ENCODE assay signal across 21 cellular contexts in the genomic region with DNA sequence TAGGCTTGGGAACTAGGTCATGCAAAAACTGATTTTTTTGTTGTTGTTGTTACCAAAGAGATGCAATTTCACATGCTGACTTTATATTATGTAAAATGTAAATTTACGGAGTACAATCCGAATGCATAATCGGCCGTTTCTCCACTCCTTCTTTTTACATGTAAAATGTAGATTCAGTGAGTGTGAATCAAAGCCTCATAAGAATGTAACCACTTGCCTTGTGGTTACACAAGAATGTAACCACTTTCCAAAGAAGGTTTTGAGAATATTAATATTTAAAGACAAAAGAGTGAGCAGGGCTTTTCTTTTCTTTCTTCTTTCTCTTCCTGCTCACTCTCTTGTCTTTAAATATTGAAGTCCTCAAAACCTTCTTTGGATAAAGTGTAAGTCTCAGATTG. TPM values are rescaled to one million over a fixed set of nuclear protein-coding genes. Genes with fewer than 3 reads are reported as not detected.
DNase-seq lines count a peak whose midpoint lies in the region; ATAC-seq, FAIRE-seq and TF ChIP-seq lines count a peak whose summit lies in the region.
"Had no signal": no experiment of that assay in that cellular context is flagged by ENCODE, and none has a peak within 500 bp of the region (broad histone marks: within the 10 kb centered on the region; RNA-seq: fewer than 3 reads in every experiment).

No MANE protein-coding gene starts in this region.

- H3K4me2 ChIP-seq in skeletal muscle satellite cell (ENCODE audit: low read length): peak overlapping the region; percentile 48

- no peaks in the 10 kb centered on the region for H3K9me3 ChIP-seq in skeletal muscle satellite cell (replicated peaks; ENCODE audit: low read length)
- H3K9me3 ChIP-seq in small intestine (ENCODE audit: control insufficient read depth, low read depth): no peaks in the 10 kb centered on the region
- H3K9me3 ChIP-seq: thoracic aorta had no signal

- no peak overlapping the region for H3K27ac ChIP-seq in small intestine (ENCODE audit: low read depth in 1 of 2, low read length in 1 of 2)
- H3K27ac ChIP-seq: 22Rv1, thoracic aorta had no signal

- H3K9ac ChIP-seq in skeletal muscle satellite cell (ENCODE audit: low read depth, low read length): peak overlapping the region; percentile 27

- FAIRE-seq in small intestine (lab: Jason Lieb, UNC): no peak
- FAIRE-seq: HTR-8/SVneo had no signal

- no peak overlapping the region for H3K4me3 ChIP-seq in cardiac fibroblast (replicated peaks in 1 of 2; ENCODE audit: low read depth in 2 of 2, low read length in 2 of 2)
- H3K4me3 ChIP-seq in skeletal muscle satellite cell (ENCODE audit: low read length): no peak overlapping the region
- H3K4me3 ChIP-seq in small intestine (ENCODE audit: low read depth in 1 of 2, low read length in 2 of 2): no peak overlapping the region
- H3K4me3 ChIP-seq: thoracic aorta had no signal

- TF ChIP-seq CTCF in cardiac fibroblast (IDR thresholded peaks at IDR 0.05; ENCODE audit: low read depth, low read length): no peak

- peaks cover under 1% of the 10 kb centered on the region for H3K4me1 ChIP-seq in skeletal muscle satellite cell (ENCODE audit: control insufficient read depth, insufficient read depth, low read length)
- H3K4me1 ChIP-seq in small intestine (ENCODE audit: control insufficient read depth in 2 of 2, insufficient read depth in 1 of 2, low read depth in 1 of 2, low read length in 1 of 2): no peaks in the 10 kb centered on the region

- WGBS in small intestine, 3 donors: 70 to 84% (median 78%) methylated on average over 4 of the region's 4 CpGs

- H3K36me3 ChIP-seq in skeletal muscle satellite cell (ENCODE audit: insufficient read depth, low read length): no peaks in the 10 kb centered on the region
- H3K36me3 ChIP-seq in small intestine (ENCODE audit: control insufficient read depth in 2 of 2, insufficient read depth in 2 of 2, low read length in 2 of 2): no peaks in the 10 kb centered on the region
- H3K36me3 ChIP-seq: thoracic aorta had no signal

- H3K27me3 ChIP-seq in skeletal muscle satellite cell (ENCODE audit: control insufficient read depth, insufficient read depth, low read length) (no peaks in the 10 kb centered on the region), small intestine (ENCODE audit: control insufficient read depth in 2 of 2, insufficient read depth in 2 of 2, low read length in 2 of 2) (no peaks in the 10 kb centered on the region)

- in situ Hi-C loops in KBM-7 (cut with MboI; ENCODE audit: low pct_unique_long_range_greater_than_20kb, low sequenced_read_pairs): no loop called here

- ATAC-seq in HG03520 (IDR thresholded peaks at IDR 0.05; ENCODE audit: unreplicated experiment): no peak
- ATAC-seq: activated CD8-positive, alpha-beta memory T cell treated with anti-CD3 and anti-CD28 coated beads, Interleukin-2, amount 10 ng/mL, durations not matched to agents 7 days and 5 days had no signal

- DNase-seq in NOMO-1 treated with DMSO at 0.1 percent for 48 hours (lab: John Stamatoyannopoulos, UW; ENCODE audit: unreplicated experiment): peak; percentile 45
- DNase-seq in NOMO-1 treated with dmso at 0.1 percent for 144 hours (lab: John Stamatoyannopoulos, UW; ENCODE audit: unreplicated experiment): no peak
- DNase-seq in KBM-7: peak; percentile 48
- peak; percentile 10 to 43 for DNase-seq in cardiac fibroblast (ENCODE audit: low read depth in 2 of 2)
- DNase-seq in small intestine: no peak
- DNase-seq in RKO (ENCODE audit: low spot score): no peak
- DNase-seq: activated CD4-positive, CD25-positive, alpha-beta regulatory T cell; activated CD8-positive, alpha-beta memory T cell treated with anti-CD3 and anti-CD28 coated beads, Interleukin-2, amount 10 ng/mL, durations not matched to agents 7 days and 5 days; immature natural killer cell; NCI-H1105; NCI-H2171; retina; stimulated activated CD4-positive, alpha-beta T cell treated with anti-CD3 and anti-CD28 coated beads, Interleukin-2, amount 100 ng/mL, for 24 hours had no signal

RNA-seq across cellular contexts. Expression of a gene that starts 26.6 kb away (rescaled TPM):
- not detected in 2 replicates for total RNA-seq in skeletal muscle satellite cell (2012; rRNA removed)
- 1 to 10 TPM; 1.8 to 6.2 (median 4.1) TPM for polyA plus RNA-seq in small intestine
- total RNA-seq: chondrocyte had no signal

RNA-seq across cellular contexts. Expression of a gene that starts 39.9 kb away (rescaled TPM):
- not detected in 2 replicates for total RNA-seq in skeletal muscle satellite cell (2012; rRNA removed)
- under 1 TPM in 1 of 3 donors, not detected in 2; 0.24 TPM for polyA plus RNA-seq in small intestine
- total RNA-seq: chondrocyte had no signal
- polyA plus RNA-seq: neural cell had no signal

RNA-seq across cellular contexts. Expression of a gene that starts 54.4 kb away (rescaled TPM):
- total RNA-seq in skeletal muscle satellite cell (2012; rRNA removed): not detected in 2 replicates
- polyA plus RNA-seq in small intestine: 1 to 10 TPM in 1 of 3 donors, under 1 TPM in 1, not detected in 1; 0.92 to 2.4 TPM
- total RNA-seq: chondrocyte, lung microvascular endothelial cell had no signal
- polyA plus RNA-seq: neural cell had no signal

Comparison
In these comparisons a context has a peak if more than half of its experiments do, and no peak if none do; other contexts are left out.
1. DNase-seq: peak in NOMO-1 treated with DMSO at 0.1 percent for 48 hours (single experiment), KBM-7 (single experiment) and cardiac fibroblast (2 of 2); none in NOMO-1 treated with dmso at 0.1 percent for 144 hours (single experiment), small intestine (single experiment) and RKO (single experiment).